ENCODE assay signal across 1 cellular context in genomic region chr4:118834070-118834469, GRCh38.
TF ChIP-seq lines count a peak whose summit lies in the region.

No MANE protein-coding gene starts in this region.

TF ChIP-seq in GM23338, 12 proteins besides CTCF, POLR2A, EP300 and RAD21 (continued from another document):
- TF ChIP-seq ZNF462 (CRISPR knock-in tag; IDR thresholded peaks at IDR 0.05) (no peak), EZH2 (IDR thresholded peaks at IDR 0.05; ENCODE audit: low read depth, unreplicated experiment) (no peak), ZNF114 (CRISPR knock-in tag; IDR thresholded peaks at IDR 0.05) (no peak), EZH2phosphoT487 (IDR thresholded peaks at IDR 0.05; ENCODE audit: unreplicated experiment) (no peak), STAT1 (IDR thresholded peaks at IDR 0.05; ENCODE audit: unreplicated experiment) (no peak), JUNB (IDR thresholded peaks at IDR 0.05; ENCODE audit: unreplicated experiment) (no peak), REST (IDR thresholded peaks at IDR 0.05; ENCODE audit: unreplicated experiment) (no peak), POLR2AphosphoS5 (IDR thresholded peaks at IDR 0.05; ENCODE audit: low read depth) (no peak)
- TF ChIP-seq, protein P1, sequence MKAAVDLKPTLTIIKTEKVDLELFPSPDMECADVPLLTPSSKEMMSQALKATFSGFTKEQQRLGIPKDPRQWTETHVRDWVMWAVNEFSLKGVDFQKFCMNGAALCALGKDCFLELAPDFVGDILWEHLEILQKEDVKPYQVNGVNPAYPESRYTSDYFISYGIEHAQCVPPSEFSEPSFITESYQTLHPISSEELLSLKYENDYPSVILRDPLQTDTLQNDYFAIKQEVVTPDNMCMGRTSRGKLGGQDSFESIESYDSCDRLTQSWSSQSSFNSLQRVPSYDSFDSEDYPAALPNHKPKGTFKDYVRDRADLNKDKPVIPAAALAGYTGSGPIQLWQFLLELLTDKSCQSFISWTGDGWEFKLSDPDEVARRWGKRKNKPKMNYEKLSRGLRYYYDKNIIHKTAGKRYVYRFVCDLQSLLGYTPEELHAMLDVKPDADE (IDR thresholded peaks at IDR 0.05), result no peak
